ENCODE assay signal across 8 cellular contexts in genomic region chr14:36091096-36091495, GRCh38.
DNase-seq lines count a peak whose midpoint lies in the region; ATAC-seq and TF ChIP-seq lines count a peak whose summit lies in the region.

No MANE protein-coding gene starts in this region.

- no peaks in the 10 kb centered on the region for H3K36me3 ChIP-seq in IMR-90 (ENCODE audit: control insufficient read depth, insufficient read depth, low read length)

- no CpG with 5 or more reads among the region's 2 CpGs for WGBS in IMR-90 (ENCODE audit: extremely low coverage in 2 of 2, insufficient read length in 1 of 2), 2 experiments

- H3K18ac ChIP-seq in IMR-90 (ENCODE audit: low read depth, low read length) = peak overlapping the region; percentile 83

- H3K27ac ChIP-seq in 22Rv1 (peak overlapping the region; percentile 49), IMR-90 (ENCODE audit: insufficient read depth, low read length) (peak overlapping the region; percentile 60; the same call in 1 of the 2 replicates)

- no peak overlapping the region; a peak in 1 of 4 replicates for H4K8ac ChIP-seq in IMR-90 (ENCODE audit: low read depth in 2 of 2, low read length in 2 of 2)

- H3K4me3 Mint-ChIP-seq in nephron progenitor cell = no peak overlapping the region

- no peak overlapping the region for H2AK5ac ChIP-seq in IMR-90 (ENCODE audit: low read depth, low read length)

- BruUV-seq in IMR-90 (replicated peaks; lab: Mats Ljungman, UMichigan) = no TSS peak

- no peaks in the 10 kb centered on the region; the same call in 1 of the 2 replicates for H3K9me1 ChIP-seq in IMR-90 (ENCODE audit: insufficient read depth, low read length)

- POLR2A ChIA-PET in IMR-90 (lab: Charles Lee; ENCODE audit: unreplicated experiment) = no interaction called here

- no peaks in the 10 kb centered on the region for H3K36me3 Mint-ChIP-seq in nephron progenitor cell (ENCODE audit: low read depth)

- peak overlapping the region; percentile 86 for H3K4me2 ChIP-seq in IMR-90 (ENCODE audit: low read depth, low read length)

- TF ChIP-seq CTCF in 22Rv1 (IDR thresholded peaks at IDR 0.05) = no peak; the same call in 1 of the 2 replicates
- no peak for TF ChIP-seq CTCF in IMR-90 (conservative IDR thresholded peaks at IDR 0.05; ENCODE audit: low read depth, low read length)
- TF ChIP-seq CTCF in nephron progenitor cell (IDR thresholded peaks at IDR 0.05) = no peak

- peaks cover 16% of the 10 kb centered on the region for H3K4me1 Mint-ChIP-seq in nephron progenitor cell

- intact Hi-C loops in IMR-90 (cut with micrococcal nuclease) = loop anchor here (5.0 kb wide), 1 partner anchor 264 kb away; the partner anchor contains the start of gene BRMS1L

- H2BK120ac ChIP-seq in IMR-90 (ENCODE audit: low read depth, low read length) = peak overlapping the region; percentile 21; the same call in 1 of the 2 replicates

- CTCF ChIA-PET in IMR-90 (lab: Yijun Ruan, JAX) = interaction anchor here (2.1 kb wide), 1 partner anchor 21 kb away, joined by 15 read pairs; no protein-coding TSS in a partner anchor

- in situ Hi-C loops in IMR-90 (cut with MboI; ENCODE audit: low sequenced_read_pairs) = no loop called here

- H2BK20ac ChIP-seq in IMR-90 (ENCODE audit: low read depth, low read length) = peak overlapping the region; percentile 10; the same call in 1 of the 2 replicates

- H3K4me3 ChIP-seq in IMR-90 (ENCODE audit: insufficient read depth, low read depth, low read length) = no peak overlapping the region

- H3K27me3 ChIP-seq in IMR-90 (ENCODE audit: control insufficient read depth, insufficient read depth, low read length) = no peaks in the 10 kb centered on the region

- no peaks in the 10 kb centered on the region for H3K9me3 ChIP-seq in IMR-90 (ENCODE audit: control insufficient read depth, insufficient read depth, low read length)

- no peaks in the 10 kb centered on the region for H4K20me1 ChIP-seq in IMR-90 (ENCODE audit: insufficient read depth, low read length)

- no peak overlapping the region for H2AFZ ChIP-seq in IMR-90 (replicated peaks; ENCODE audit: low read length, poor library complexity)

- H3K14ac ChIP-seq in IMR-90 (replicated peaks; ENCODE audit: low read depth, low read length) = no peak overlapping the region

- TF ChIP-seq POLR2A in IMR-90 (IDR thresholded peaks at IDR 0.05; ENCODE audit: low read depth, low read length) = no peak

- H4K5ac ChIP-seq in IMR-90 (ENCODE audit: low read depth, low read length) = peak overlapping the region; percentile 59; the same call in 1 of the 2 replicates

- peaks cover 23% of the 10 kb centered on the region for H3K27me3 Mint-ChIP-seq in nephron progenitor cell (ENCODE audit: low read depth, poor library complexity)

- no peak overlapping the region for H2AK9ac ChIP-seq in IMR-90 (replicated peaks; ENCODE audit: low read depth, low read length, poor library complexity)

- H3K9ac ChIP-seq in IMR-90 (ENCODE audit: low read depth, low read length) = no peak overlapping the region

- H3K4me1 ChIP-seq in IMR-90 (ENCODE audit: control insufficient read depth, insufficient read depth, low read length) = no peaks in the 10 kb centered on the region; the same call in 1 of the 2 replicates

- peak overlapping the region; percentile 0; the same call in 1 of the 2 replicates for H3K4ac ChIP-seq in IMR-90 (ENCODE audit: low read depth, low read length)

- H2BK5ac ChIP-seq in IMR-90 (ENCODE audit: low read depth, low read length, poor library complexity, severe bottlenecking) = peak overlapping the region; percentile 56

- TF ChIP-seq RAD21 in IMR-90 (IDR thresholded peaks at IDR 0.05; ENCODE audit: low read length) = peak; percentile 13; the same call in 1 of the 2 replicates

- H3K9me3 Mint-ChIP-seq in nephron progenitor cell = no peaks in the 10 kb centered on the region

- no peak overlapping the region for H4K91ac ChIP-seq in IMR-90 (ENCODE audit: insufficient read depth, low read depth, low read length)

- no peak overlapping the region; the same call in 2 of the 3 replicates for H2BK15ac ChIP-seq in IMR-90 (ENCODE audit: low read depth, low read length)

- no peak overlapping the region for H3K56ac ChIP-seq in IMR-90 (ENCODE audit: extremely low read depth, insufficient read depth, low read length)

- dilution Hi-C loops in IMR-90 (cut with HindIII; ENCODE audit: low sequenced_read_pairs, unreplicated experiment) = no loop called here

- H3K27ac Mint-ChIP-seq in nephron progenitor cell = no peak overlapping the region

- peak; percentile 93 for DNase-seq in IMR-90
- DNase-seq in midbrain (lab: John Stamatoyannopoulos, UW) = no peak
- no peak for DNase-seq in stimulated activated naive CD4-positive, alpha-beta T cell (lab: John Stamatoyannopoulos, UW)
- no peak for DNase-seq in activated effector memory CD4-positive, alpha-beta T cell treated with anti-CD3 and anti-CD28 coated beads, Interleukin-2, amount 50 U/mL, for 16 hours
- DNase-seq in nephron progenitor cell = no peak

- H3K79me1 ChIP-seq in IMR-90 (ENCODE audit: low read depth in 1 of 2, low read length in 2 of 2) = no peaks in the 10 kb centered on the region

- no peak overlapping the region for H3K23ac ChIP-seq in IMR-90 (ENCODE audit: low read depth, low read length)

- ATAC-seq in GM19438 (IDR thresholded peaks at IDR 0.05; ENCODE audit: low read depth, unreplicated experiment) (peak; percentile 96), IMR-90 (ENCODE audit: low read depth) (peak; percentile 98), esophagus mucosa (peak; percentile 69)

TF ChIP-seq in IMR-90, 13 proteins besides CTCF, POLR2A, EP300 and RAD21:
- TF ChIP-seq NFE2L2 (IDR thresholded peaks at IDR 0.05; ENCODE audit: low read depth, low read length) (peak; percentile 80), FOS (IDR thresholded peaks at IDR 0.05; ENCODE audit: low read depth, low read length) (peak; percentile 88), RCOR1 (IDR thresholded peaks at IDR 0.05; ENCODE audit: insufficient replicate concordance, low read length) (no peak), USF2 (IDR thresholded peaks at IDR 0.05; ENCODE audit: low read depth, low read length) (no peak; the same call in 1 of the 2 replicates), MAZ (IDR thresholded peaks at IDR 0.05; ENCODE audit: borderline replicate concordance, low read depth, low read length) (no peak), CHD1 (IDR thresholded peaks at IDR 0.05; ENCODE audit: low read depth, low read length) (no peak), MAFK (IDR thresholded peaks at IDR 0.05; ENCODE audit: low read depth, low read length) (no peak; the same call in 1 of the 2 replicates)
